17 cellular contexts compared by ENCODE assay signal in genomic region chr12:70606001-70606400, GRCh38. TPM values are rescaled to one million over a fixed set of nuclear protein-coding genes. Genes with fewer than 3 reads are reported as not detected.
DNase-seq lines count a peak whose midpoint lies in the region; ATAC-seq and TF ChIP-seq lines count a peak whose summit lies in the region.
"Had no signal": no experiment of that assay in that cellular context is flagged by ENCODE, and none has a peak within 500 bp of the region (broad histone marks: within the 10 kb centered on the region; RNA-seq: fewer than 3 reads in every experiment).

No MANE protein-coding gene starts in this region.

- no peak overlapping the region for H2BK15ac ChIP-seq in IMR-90 (ENCODE audit: low read depth, low read length)
- H2BK15ac ChIP-seq in mesendoderm (replicated peaks; ENCODE audit: low read depth), result no peak overlapping the region

- POLR2A ChIA-PET in IMR-90 (lab: Charles Lee; ENCODE audit: unreplicated experiment) (no interaction called here), WTC11 (lab: Charles Lee) (no interaction called here), OCI-LY7 (lab: Charles Lee) (no interaction called here)

- H2BK120ac ChIP-seq in IMR-90 (ENCODE audit: low read depth, low read length), result no peak overlapping the region
- H2BK120ac ChIP-seq in mesendoderm (ENCODE audit: low read depth, low read length), result no peak overlapping the region

- H3K27me3 ChIP-seq in IMR-90 (ENCODE audit: control insufficient read depth, insufficient read depth, low read length) (no peaks in the 10 kb centered on the region), dorsolateral prefrontal cortex (peaks cover 0 to 17% (median 0%) of the 10 kb centered on the region in 45 donors), mesendoderm (ENCODE audit: insufficient read depth, low read length, poor library complexity) (no peaks in the 10 kb centered on the region)
- H3K27me3 ChIP-seq: SJCRH30 had no signal

- no peak overlapping the region for H3K18ac ChIP-seq in IMR-90 (ENCODE audit: low read depth, low read length)
- no peak overlapping the region for H3K18ac ChIP-seq in mesendoderm (ENCODE audit: low read length)

- no peaks in the 10 kb centered on the region for H3K36me3 ChIP-seq in IMR-90 (ENCODE audit: control insufficient read depth, insufficient read depth, low read length)
- H3K36me3 ChIP-seq in mesendoderm (ENCODE audit: control insufficient read depth, insufficient read depth, low read length), result no peaks in the 10 kb centered on the region
- no peaks in the 10 kb centered on the region for H3K36me3 ChIP-seq in OCI-LY7 (ENCODE audit: insufficient read depth, low read length)
- H3K36me3 ChIP-seq: SJCRH30, transverse colon had no signal

- no peak overlapping the region for H2BK20ac ChIP-seq in IMR-90 (ENCODE audit: low read depth, low read length)

- H4K91ac ChIP-seq in IMR-90 (ENCODE audit: insufficient read depth, low read depth, low read length), result no peak overlapping the region

- no peak for TF ChIP-seq RAD21 in IMR-90 (IDR thresholded peaks at IDR 0.05; ENCODE audit: low read length)

- H3K9ac ChIP-seq in IMR-90 (ENCODE audit: low read depth, low read length) (no peak overlapping the region), mesendoderm (ENCODE audit: low read length) (no peak overlapping the region)

- no peak overlapping the region for H3K4ac ChIP-seq in IMR-90 (ENCODE audit: low read depth, low read length)
- H3K4ac ChIP-seq in mesendoderm (ENCODE audit: low read depth, low read length), result no peak overlapping the region

- no peak overlapping the region for H3K4me3 ChIP-seq in IMR-90 (ENCODE audit: insufficient read depth, low read depth, low read length)
- peak overlapping the region in 38 of 59 donors; percentile 1 to 76 (median 24) for H3K4me3 ChIP-seq in dorsolateral prefrontal cortex
- H3K4me3 ChIP-seq in mesendoderm (ENCODE audit: low read length), result no peak overlapping the region
- H3K4me3 ChIP-seq in OCI-LY7 (ENCODE audit: low read depth, low read length, poor library complexity, severe bottlenecking), result no peak overlapping the region
- H3K4me3 ChIP-seq: SJCRH30, transverse colon had no signal

- H3K9me3 ChIP-seq in IMR-90 (ENCODE audit: control insufficient read depth, insufficient read depth, low read length), result no peaks in the 10 kb centered on the region
- H3K9me3 ChIP-seq in OCI-LY7 (ENCODE audit: low read length), result no peaks in the 10 kb centered on the region
- H3K9me3 ChIP-seq: SJCRH30, transverse colon had no signal

- peaks cover 25% of the 10 kb centered on the region for H3K27me3 Mint-ChIP-seq in WTC11 (ENCODE audit: low read depth)

- DNase-seq in Daoy (ENCODE audit: low read depth) (peak; percentile 25), IMR-90 (peak; percentile 56), dorsolateral prefrontal cortex (no peak), pulmonary artery endothelial cell (ENCODE audit: low read depth, low spot score) (peak; percentile 39), mesendoderm (no peak), WTC11 (ENCODE audit: low spot score) (no peak), OCI-LY7 (ENCODE audit: low spot score) (no peak)
- DNase-seq: activated naive CD8-positive, alpha-beta T cell treated with anti-CD3 and anti-CD28 coated beads for 36 hours; activated T-cell treated with anti-CD3 and anti-CD28 coated beads, Interleukin-2, amount 50 U/mL, for 1 hour; central memory CD4-positive, alpha-beta T cell; naive thymus-derived CD4-positive, alpha-beta T cell; NCI-H2029; NCI-H748 treated with DMSO at 0.1 percent for 48 hours; SJCRH30; stimulated activated CD8-positive, alpha-beta memory T cell treated with anti-CD3 and anti-CD28 coated beads, Interleukin-4, amount 100 ng/mL, for 48 hours; transverse colon had no signal

- H3K27ac ChIP-seq in IMR-90 (ENCODE audit: insufficient read depth, low read length) (no peak overlapping the region), dorsolateral prefrontal cortex (peak overlapping the region in 1 of 59 donors; percentile 33), mesendoderm (ENCODE audit: low read depth, low read length) (no peak overlapping the region), OCI-LY7 (ENCODE audit: low read depth, low read length, poor library complexity, severe bottlenecking) (no peak overlapping the region)
- H3K27ac ChIP-seq: SJCRH30, transverse colon had no signal

- H3K4me2 ChIP-seq in IMR-90 (ENCODE audit: low read depth, low read length) (no peak overlapping the region), mesendoderm (ENCODE audit: low read length) (no peak overlapping the region), OCI-LY7 (ENCODE audit: low read length) (no peak overlapping the region)

- ATAC-seq in IMR-90 (ENCODE audit: low read depth) (no peak), HG02885 (IDR thresholded peaks at IDR 0.05; ENCODE audit: poor library complexity, unreplicated experiment) (no peak), WTC11 (no peak)
- ATAC-seq: naive thymus-derived CD4-positive, alpha-beta T cell had no signal

- CTCF ChIA-PET in IMR-90 (lab: Yijun Ruan, JAX) (no interaction called here), WTC11 (lab: Charles Lee) (interaction anchor here (0.9 kb wide), 1 partner anchor 118 kb away, joined by 3 read pairs; no protein-coding TSS in a partner anchor), OCI-LY7 (lab: Charles Lee; ENCODE audit: unreplicated experiment) (no interaction called here)

- H3K4me3 Mint-ChIP-seq in WTC11, result no peak overlapping the region
- H3K4me3 Mint-ChIP-seq: activated naive CD8-positive, alpha-beta T cell treated with anti-CD3 and anti-CD28 coated beads for 36 hours; naive thymus-derived CD4-positive, alpha-beta T cell had no signal

- BruUV-seq in IMR-90 (replicated peaks; lab: Mats Ljungman, UMichigan) (no TSS peak), OCI-LY7 (replicated peaks; lab: Mats Ljungman, UMichigan) (no TSS peak)

- no peak for TF ChIP-seq POLR2A in IMR-90 (IDR thresholded peaks at IDR 0.05; ENCODE audit: low read depth, low read length)

- H4K5ac ChIP-seq in IMR-90 (ENCODE audit: low read depth, low read length) (no peak overlapping the region), mesendoderm (ENCODE audit: low read length) (no peak overlapping the region)

- no peak overlapping the region for H3K27ac Mint-ChIP-seq in WTC11
- H3K27ac Mint-ChIP-seq: activated naive CD8-positive, alpha-beta T cell treated with anti-CD3 and anti-CD28 coated beads for 36 hours; naive thymus-derived CD4-positive, alpha-beta T cell had no signal

- H4K20me1 ChIP-seq in IMR-90 (ENCODE audit: insufficient read depth, low read length), result no peaks in the 10 kb centered on the region
- H4K20me1 ChIP-seq in OCI-LY7 (ENCODE audit: insufficient read depth, low read length), result no peaks in the 10 kb centered on the region

- H3K9me2 ChIP-seq in OCI-LY7 (ENCODE audit: insufficient read depth, low read length), result no peaks in the 10 kb centered on the region

- H3K56ac ChIP-seq in IMR-90 (ENCODE audit: extremely low read depth, insufficient read depth, low read length), result no peak overlapping the region
- H3K56ac ChIP-seq in mesendoderm (ENCODE audit: low read length), result no peak overlapping the region

- peaks cover 16% of the 10 kb centered on the region for H3K9me3 Mint-ChIP-seq in WTC11
- H3K9me3 Mint-ChIP-seq: activated naive CD8-positive, alpha-beta T cell treated with anti-CD3 and anti-CD28 coated beads for 36 hours had no signal

- no peak overlapping the region for H2BK5ac ChIP-seq in IMR-90 (ENCODE audit: low read depth, low read length, poor library complexity, severe bottlenecking)
- H2BK5ac ChIP-seq in mesendoderm (ENCODE audit: low read length), result no peak overlapping the region

- H3K4me1 Mint-ChIP-seq in WTC11, result peaks cover 26% of the 10 kb centered on the region

- H3K23ac ChIP-seq in IMR-90 (ENCODE audit: low read depth, low read length) (no peak overlapping the region), mesendoderm (ENCODE audit: low read length) (no peak overlapping the region)

- H3K14ac ChIP-seq in IMR-90 (replicated peaks; ENCODE audit: low read depth, low read length), result no peak overlapping the region

- H3K79me2 ChIP-seq in mesendoderm (ENCODE audit: control insufficient read depth, insufficient read depth, low read length) (no peaks in the 10 kb centered on the region), OCI-LY7 (ENCODE audit: insufficient read depth, low read depth, low read length) (no peaks in the 10 kb centered on the region)

- intact Hi-C loops in IMR-90 (cut with micrococcal nuclease), result no loop called here
- intact Hi-C loops in dorsolateral prefrontal cortex (cut with DNase I), result no loop called here
- intact Hi-C loops in OCI-LY7 (cut with micrococcal nuclease; ENCODE audit: unreplicated experiment), result no loop called here

- no peaks in the 10 kb centered on the region for H3K79me1 ChIP-seq in IMR-90 (ENCODE audit: low read depth in 1 of 2, low read length in 2 of 2)
- no peaks in the 10 kb centered on the region for H3K79me1 ChIP-seq in mesendoderm (ENCODE audit: low read length)

- no peak overlapping the region for H2AK5ac ChIP-seq in IMR-90 (ENCODE audit: low read depth, low read length)
- no peak overlapping the region for H2AK5ac ChIP-seq in mesendoderm (ENCODE audit: low read length)

- no peaks in the 10 kb centered on the region for H3K4me1 ChIP-seq in IMR-90 (ENCODE audit: control insufficient read depth, insufficient read depth, low read length)
- H3K4me1 ChIP-seq in mesendoderm (ENCODE audit: control insufficient read depth, low read depth, low read length), result no peaks in the 10 kb centered on the region
- no peaks in the 10 kb centered on the region for H3K4me1 ChIP-seq in OCI-LY7 (ENCODE audit: insufficient read depth, low read length, poor library complexity, severe bottlenecking)
- H3K4me1 ChIP-seq: SJCRH30 had no signal

- WGBS in IMR-90 (ENCODE audit: extremely low coverage in 2 of 2, insufficient read length in 1 of 2), 2 experiments, result no CpG with 5 or more reads among the region's 6 CpGs
- WGBS in mesendoderm (ENCODE audit: extremely low coverage, insufficient coverage, low lambda C conversion rate), result no CpG with 5 or more reads among the region's 6 CpGs

- TF ChIP-seq CTCF in IMR-90 (conservative IDR thresholded peaks at IDR 0.05; ENCODE audit: low read depth, low read length) (no peak), dorsolateral prefrontal cortex (IDR thresholded peaks at IDR 0.05 in 54 of 56, conservative IDR thresholded peaks at IDR 0.05 in 2 of 56; ENCODE audit: low read depth in 1 of 56, partially characterized antibody in 56 of 56) (no peak), WTC11 (IDR thresholded peaks at IDR 0.05) (no peak), OCI-LY7 (conservative IDR thresholded peaks at IDR 0.05; ENCODE audit: low read length) (no peak)

- H3K9me1 ChIP-seq in IMR-90 (ENCODE audit: insufficient read depth, low read length), result no peaks in the 10 kb centered on the region

- dilution Hi-C loops in IMR-90 (cut with HindIII; ENCODE audit: low sequenced_read_pairs, unreplicated experiment), result no loop called here

- H3K36me3 Mint-ChIP-seq in WTC11, result peaks cover 11% of the 10 kb centered on the region
- H3K36me3 Mint-ChIP-seq: activated naive CD8-positive, alpha-beta T cell treated with anti-CD3 and anti-CD28 coated beads for 36 hours; naive thymus-derived CD4-positive, alpha-beta T cell had no signal

- no peak overlapping the region for H2AFZ ChIP-seq in IMR-90 (replicated peaks; ENCODE audit: low read length, poor library complexity)
- H2AFZ ChIP-seq in OCI-LY7 (ENCODE audit: low read length), result no peak overlapping the region

- H4K8ac ChIP-seq in IMR-90 (ENCODE audit: low read depth in 2 of 2, low read length in 2 of 2) (no peak overlapping the region), mesendoderm (ENCODE audit: low read depth, low read length) (no peak overlapping the region)

- in situ Hi-C loops in IMR-90 (cut with MboI; ENCODE audit: low sequenced_read_pairs), result no loop called here

- no peak overlapping the region for H2AK9ac ChIP-seq in IMR-90 (replicated peaks; ENCODE audit: low read depth, low read length, poor library complexity)

RNA-seq across cellular contexts. Expression of gene PTPRB, which starts 31.2 kb away (rescaled TPM):
- total RNA-seq in Daoy (2014; rRNA removed; shearing (Covaris generic)), result 1.6 and 1.7 TPM in 2 replicates
- 5.3 and 6.5 TPM in 2 replicates for total RNA-seq in IMR-90 (2012; rRNA removed)
- polyA plus RNA-seq in IMR-90 (2012; rRNA removed), result 3.7 and 4.1 TPM in 2 replicates
- polyA plus RNA-seq in IMR-90 (2012; cell fraction: cytosol; rRNA removed), result 1.3 TPM in 2 replicates
- polyA plus RNA-seq in IMR-90 (2012; cell fraction: nucleus; rRNA removed; ENCODE audit: low replicate concordance), result 2.0 and 6.4 TPM in 2 replicates
- 10 to 100 TPM; 10.5 to 63.7 (median 25.5) TPM for total RNA-seq in dorsolateral prefrontal cortex
- 98.7 and 173 TPM in 2 replicates for total RNA-seq in pulmonary artery endothelial cell
- polyA plus RNA-seq in mesendoderm (2013, experiment 1 of 2), result 0.18 TPM
- 0.21 TPM for polyA plus RNA-seq in mesendoderm (2013, experiment 2 of 2)
- total RNA-seq in WTC11 (2021), result 2.9 to 3.3 TPM (median 3.1 TPM) in 3 replicates
- total RNA-seq in OCI-LY7 (2014; rRNA removed; shearing (Covaris generic)), result not detected in 2 replicates
- total RNA-seq in OCI-LY7 (2022), result not detected in 2 replicates
- total RNA-seq: activated naive CD8-positive, alpha-beta T cell treated with anti-CD3 and anti-CD28 coated beads for 36 hours had no signal
- polyA plus RNA-seq: naive thymus-derived CD4-positive, alpha-beta T cell had no signal

Comparison
In these comparisons a context has a peak if more than half of its experiments do, and no peak if none do; other contexts are left out.
1. DNase-seq: peak in Daoy (single experiment), IMR-90 (single experiment) and pulmonary artery endothelial cell (single experiment); none in dorsolateral prefrontal cortex (0 of 10), mesendoderm (single experiment), WTC11 (single experiment) and OCI-LY7 (single experiment).
2. H3K4me3 ChIP-seq: peak in dorsolateral prefrontal cortex (38 of 59); none in IMR-90 (single experiment), mesendoderm (single experiment) and OCI-LY7 (single experiment).